Comparison of ENCODE assay signal across 1 cellular context in the genomic region with DNA sequence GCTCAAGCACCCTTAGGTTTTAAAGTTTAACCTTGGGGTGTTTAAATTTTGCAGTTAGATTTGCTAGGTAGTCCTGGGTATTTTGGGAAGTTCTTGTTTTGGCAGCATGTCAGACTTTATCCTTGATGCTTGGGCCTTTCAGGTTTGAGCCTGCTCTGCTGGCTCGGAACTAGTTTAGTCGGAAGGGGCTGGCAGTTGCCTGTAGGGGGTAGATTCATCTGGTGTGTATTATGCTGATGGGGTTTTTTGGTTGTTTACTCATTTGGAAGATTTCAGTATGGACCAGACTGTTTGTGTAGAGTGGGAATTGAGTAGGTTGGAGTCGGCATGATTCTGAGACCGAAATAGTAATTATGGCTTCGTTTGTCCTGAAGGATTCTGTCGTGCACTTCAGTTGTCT.
TF ChIP-seq lines count a peak whose summit lies in the region.

No MANE protein-coding gene starts in this region.

TF ChIP-seq in GM23338, 12 proteins besides CTCF, POLR2A, EP300 and RAD21:
- TF ChIP-seq NANOG (IDR thresholded peaks at IDR 0.05; ENCODE audit: borderline replicate concordance) (no peak), EZH2 (IDR thresholded peaks at IDR 0.05; ENCODE audit: low read depth, unreplicated experiment) (no peak), STAT1 (IDR thresholded peaks at IDR 0.05; ENCODE audit: unreplicated experiment) (no peak), CREB1 (CRISPR knock-in tag; IDR thresholded peaks at IDR 0.05; ENCODE audit: low read depth) (no peak), JUNB (IDR thresholded peaks at IDR 0.05; ENCODE audit: unreplicated experiment) (no peak), EZH2phosphoT487 (IDR thresholded peaks at IDR 0.05; ENCODE audit: unreplicated experiment) (no peak), ZNF114 (CRISPR knock-in tag; IDR thresholded peaks at IDR 0.05) (no peak), POLR2AphosphoS5 (IDR thresholded peaks at IDR 0.05; ENCODE audit: low read depth) (no peak), ZNF331 (CRISPR knock-in tag; IDR thresholded peaks at IDR 0.05; ENCODE audit: low read depth) (no peak)
- TF ChIP-seq, protein P1, sequence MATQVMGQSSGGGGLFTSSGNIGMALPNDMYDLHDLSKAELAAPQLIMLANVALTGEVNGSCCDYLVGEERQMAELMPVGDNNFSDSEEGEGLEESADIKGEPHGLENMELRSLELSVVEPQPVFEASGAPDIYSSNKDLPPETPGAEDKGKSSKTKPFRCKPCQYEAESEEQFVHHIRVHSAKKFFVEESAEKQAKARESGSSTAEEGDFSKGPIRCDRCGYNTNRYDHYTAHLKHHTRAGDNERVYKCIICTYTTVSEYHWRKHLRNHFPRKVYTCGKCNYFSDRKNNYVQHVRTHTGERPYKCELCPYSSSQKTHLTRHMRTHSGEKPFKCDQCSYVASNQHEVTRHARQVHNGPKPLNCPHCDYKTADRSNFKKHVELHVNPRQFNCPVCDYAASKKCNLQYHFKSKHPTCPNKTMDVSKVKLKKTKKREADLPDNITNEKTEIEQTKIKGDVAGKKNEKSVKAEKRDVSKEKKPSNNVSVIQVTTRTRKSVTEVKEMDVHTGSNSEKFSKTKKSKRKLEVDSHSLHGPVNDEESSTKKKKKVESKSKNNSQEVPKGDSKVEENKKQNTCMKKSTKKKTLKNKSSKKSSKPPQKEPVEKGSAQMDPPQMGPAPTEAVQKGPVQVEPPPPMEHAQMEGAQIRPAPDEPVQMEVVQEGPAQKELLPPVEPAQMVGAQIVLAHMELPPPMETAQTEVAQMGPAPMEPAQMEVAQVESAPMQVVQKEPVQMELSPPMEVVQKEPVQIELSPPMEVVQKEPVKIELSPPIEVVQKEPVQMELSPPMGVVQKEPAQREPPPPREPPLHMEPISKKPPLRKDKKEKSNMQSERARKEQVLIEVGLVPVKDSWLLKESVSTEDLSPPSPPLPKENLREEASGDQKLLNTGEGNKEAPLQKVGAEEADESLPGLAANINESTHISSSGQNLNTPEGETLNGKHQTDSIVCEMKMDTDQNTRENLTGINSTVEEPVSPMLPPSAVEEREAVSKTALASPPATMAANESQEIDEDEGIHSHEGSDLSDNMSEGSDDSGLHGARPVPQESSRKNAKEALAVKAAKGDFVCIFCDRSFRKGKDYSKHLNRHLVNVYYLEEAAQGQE (IDR thresholded peaks at IDR 0.05; ENCODE audit: unreplicated experiment) = no peak
- TF ChIP-seq, protein P2, sequence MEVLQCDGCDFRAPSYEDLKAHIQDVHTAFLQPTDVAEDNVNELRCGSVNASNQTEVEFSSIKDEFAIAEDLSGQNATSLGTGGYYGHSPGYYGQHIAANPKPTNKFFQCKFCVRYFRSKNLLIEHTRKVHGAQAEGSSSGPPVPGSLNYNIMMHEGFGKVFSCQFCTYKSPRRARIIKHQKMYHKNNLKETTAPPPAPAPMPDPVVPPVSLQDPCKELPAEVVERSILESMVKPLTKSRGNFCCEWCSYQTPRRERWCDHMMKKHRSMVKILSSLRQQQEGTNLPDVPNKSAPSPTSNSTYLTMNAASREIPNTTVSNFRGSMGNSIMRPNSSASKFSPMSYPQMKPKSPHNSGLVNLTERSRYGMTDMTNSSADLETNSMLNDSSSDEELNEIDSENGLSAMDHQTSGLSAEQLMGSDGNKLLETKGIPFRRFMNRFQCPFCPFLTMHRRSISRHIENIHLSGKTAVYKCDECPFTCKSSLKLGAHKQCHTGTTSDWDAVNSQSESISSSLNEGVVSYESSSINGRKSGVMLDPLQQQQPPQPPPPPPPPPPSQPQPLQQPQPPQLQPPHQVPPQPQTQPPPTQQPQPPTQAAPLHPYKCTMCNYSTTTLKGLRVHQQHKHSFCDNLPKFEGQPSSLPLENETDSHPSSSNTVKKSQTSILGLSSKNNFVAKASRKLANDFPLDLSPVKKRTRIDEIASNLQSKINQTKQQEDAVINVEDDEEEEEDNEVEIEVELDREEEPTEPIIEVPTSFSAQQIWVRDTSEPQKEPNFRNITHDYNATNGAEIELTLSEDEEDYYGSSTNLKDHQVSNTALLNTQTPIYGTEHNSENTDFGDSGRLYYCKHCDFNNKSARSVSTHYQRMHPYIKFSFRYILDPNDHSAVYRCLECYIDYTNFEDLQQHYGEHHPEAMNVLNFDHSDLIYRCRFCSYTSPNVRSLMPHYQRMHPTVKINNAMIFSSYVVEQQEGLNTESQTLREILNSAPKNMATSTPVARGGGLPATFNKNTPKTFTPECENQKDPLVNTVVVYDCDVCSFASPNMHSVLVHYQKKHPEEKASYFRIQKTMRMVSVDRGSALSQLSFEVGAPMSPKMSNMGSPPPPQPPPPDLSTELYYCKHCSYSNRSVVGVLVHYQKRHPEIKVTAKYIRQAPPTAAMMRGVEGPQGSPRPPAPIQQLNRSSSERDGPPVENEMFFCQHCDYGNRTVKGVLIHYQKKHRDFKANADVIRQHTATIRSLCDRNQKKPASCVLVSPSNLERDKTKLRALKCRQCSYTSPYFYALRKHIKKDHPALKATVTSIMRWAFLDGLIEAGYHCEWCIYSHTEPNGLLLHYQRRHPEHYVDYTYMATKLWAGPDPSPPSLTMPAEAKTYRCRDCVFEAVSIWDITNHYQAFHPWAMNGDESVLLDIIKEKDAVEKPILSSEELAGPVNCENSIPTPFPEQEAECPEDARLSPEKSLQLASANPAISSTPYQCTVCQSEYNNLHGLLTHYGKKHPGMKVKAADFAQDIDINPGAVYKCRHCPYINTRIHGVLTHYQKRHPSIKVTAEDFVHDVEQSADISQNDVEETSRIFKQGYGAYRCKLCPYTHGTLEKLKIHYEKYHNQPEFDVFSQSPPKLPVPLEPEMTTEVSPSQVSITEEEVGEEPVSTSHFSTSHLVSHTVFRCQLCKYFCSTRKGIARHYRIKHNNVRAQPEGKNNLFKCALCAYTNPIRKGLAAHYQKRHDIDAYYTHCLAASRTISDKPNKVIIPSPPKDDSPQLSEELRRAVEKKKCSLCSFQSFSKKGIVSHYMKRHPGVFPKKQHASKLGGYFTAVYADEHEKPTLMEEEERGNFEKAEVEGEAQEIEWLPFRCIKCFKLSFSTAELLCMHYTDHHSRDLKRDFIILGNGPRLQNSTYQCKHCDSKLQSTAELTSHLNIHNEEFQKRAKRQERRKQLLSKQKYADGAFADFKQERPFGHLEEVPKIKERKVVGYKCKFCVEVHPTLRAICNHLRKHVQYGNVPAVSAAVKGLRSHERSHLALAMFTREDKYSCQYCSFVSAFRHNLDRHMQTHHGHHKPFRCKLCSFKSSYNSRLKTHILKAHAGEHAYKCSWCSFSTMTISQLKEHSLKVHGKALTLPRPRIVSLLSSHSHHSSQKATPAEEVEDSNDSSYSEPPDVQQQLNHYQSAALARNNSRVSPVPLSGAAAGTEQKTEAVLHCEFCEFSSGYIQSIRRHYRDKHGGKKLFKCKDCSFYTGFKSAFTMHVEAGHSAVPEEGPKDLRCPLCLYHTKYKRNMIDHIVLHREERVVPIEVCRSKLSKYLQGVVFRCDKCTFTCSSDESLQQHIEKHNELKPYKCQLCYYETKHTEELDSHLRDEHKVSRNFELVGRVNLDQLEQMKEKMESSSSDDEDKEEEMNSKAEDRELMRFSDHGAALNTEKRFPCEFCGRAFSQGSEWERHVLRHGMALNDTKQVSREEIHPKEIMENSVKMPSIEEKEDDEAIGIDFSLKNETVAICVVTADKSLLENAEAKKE (CRISPR knock-in tag; IDR thresholded peaks at IDR 0.05) = no peak
- TF ChIP-seq, protein P3, sequence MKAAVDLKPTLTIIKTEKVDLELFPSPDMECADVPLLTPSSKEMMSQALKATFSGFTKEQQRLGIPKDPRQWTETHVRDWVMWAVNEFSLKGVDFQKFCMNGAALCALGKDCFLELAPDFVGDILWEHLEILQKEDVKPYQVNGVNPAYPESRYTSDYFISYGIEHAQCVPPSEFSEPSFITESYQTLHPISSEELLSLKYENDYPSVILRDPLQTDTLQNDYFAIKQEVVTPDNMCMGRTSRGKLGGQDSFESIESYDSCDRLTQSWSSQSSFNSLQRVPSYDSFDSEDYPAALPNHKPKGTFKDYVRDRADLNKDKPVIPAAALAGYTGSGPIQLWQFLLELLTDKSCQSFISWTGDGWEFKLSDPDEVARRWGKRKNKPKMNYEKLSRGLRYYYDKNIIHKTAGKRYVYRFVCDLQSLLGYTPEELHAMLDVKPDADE (IDR thresholded peaks at IDR 0.05) = no peak
